Comparison of ENCODE assay signal across 9 cellular contexts in the genomic region with DNA sequence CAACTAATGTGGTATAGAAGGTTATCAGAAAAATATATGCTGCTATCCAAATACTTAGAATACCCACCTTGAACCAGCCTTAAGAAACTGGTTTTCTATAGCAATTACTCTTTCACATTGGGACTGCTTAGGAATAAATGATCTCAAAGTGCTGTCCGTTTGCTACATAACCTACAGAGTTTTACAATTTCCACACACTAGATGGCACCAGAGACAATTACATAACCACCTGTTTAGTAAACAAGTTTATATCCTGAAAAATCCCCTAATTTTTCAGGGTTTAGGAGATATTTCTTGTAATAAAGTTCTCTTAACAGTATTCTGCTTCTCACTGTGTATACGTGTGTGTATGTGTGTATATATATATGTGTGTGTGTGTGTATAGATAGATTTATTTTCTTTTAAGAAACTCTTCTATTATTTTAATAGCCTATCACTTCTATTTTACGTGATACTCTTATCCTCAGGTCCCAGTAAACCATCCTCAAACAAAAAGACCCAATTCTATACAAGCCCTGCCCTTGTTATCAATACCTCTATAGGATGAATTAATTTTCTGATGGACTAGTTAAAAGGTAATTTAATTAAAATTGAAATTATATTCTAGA. TPM values are rescaled to one million over a fixed set of nuclear protein-coding genes. Genes with fewer than 3 reads are reported as not detected.
A peak's percentile ranks its signal among the peaks of the same experiment; 100 is the strongest.
DNase-seq lines count a peak whose midpoint lies in the region; ATAC-seq, FAIRE-seq and TF ChIP-seq lines count a peak whose summit lies in the region.
"Had no signal": no experiment of that assay in that cellular context is flagged by ENCODE, and none has a peak within 500 bp of the region (broad histone marks: within the 10 kb centered on the region; RNA-seq: fewer than 3 reads in every experiment).

No MANE protein-coding gene starts in this region.

- no peak overlapping the region for H2BK12ac ChIP-seq in H1 (ENCODE audit: low read depth, low read length)

- no peak overlapping the region for H4K8ac ChIP-seq in H1 (ENCODE audit: extremely low read depth, insufficient read depth, low read length)

- no peaks in the 10 kb centered on the region for H3K27me3 ChIP-seq in H1 (replicated peaks in 1 of 4; ENCODE audit: control insufficient read depth in 3 of 4, extremely low read depth in 1 of 4, insufficient read depth in 3 of 4, low read length in 3 of 4)

- H2BK15ac ChIP-seq in H1 (ENCODE audit: low read length), result no peak overlapping the region

- POLR2A ChIA-PET in H1 (lab: Charles Lee; ENCODE audit: partially characterized antibody), result no interaction called here

- H2BK120ac ChIP-seq in H1 (replicated peaks; ENCODE audit: low read depth, low read length), result no peak overlapping the region

- no peaks in the 10 kb centered on the region for H3K36me3 ChIP-seq in H1 (ENCODE audit: control insufficient read depth in 2 of 4, insufficient read depth in 4 of 4, low read length in 3 of 4)

- H4K5ac ChIP-seq in H1 (ENCODE audit: insufficient read length, low read depth, low read length), result no peak overlapping the region

- no peaks in the 10 kb centered on the region for H3K79me2 ChIP-seq in H1 (ENCODE audit: control insufficient read depth in 1 of 2, insufficient read depth in 2 of 2, low read length in 2 of 2)

- no peak overlapping the region for H3K56ac ChIP-seq in H1 (replicated peaks; ENCODE audit: insufficient read length, low read depth, low read length)

- H3K14ac ChIP-seq in H1 (ENCODE audit: insufficient read length), result no peak overlapping the region

- peak; percentile 68 for FAIRE-seq in H1 (lab: Jason Lieb, UNC)
- FAIRE-seq: frontal cortex had no signal

- no peak overlapping the region for H3K27ac ChIP-seq in C4-2B
- H3K27ac ChIP-seq in H1 (ENCODE audit: low read depth, low read length), result no peak overlapping the region

- no peak overlapping the region for H3K18ac ChIP-seq in H1 (ENCODE audit: extremely low read depth, low read length)

- no peaks in the 10 kb centered on the region for H3K23me2 ChIP-seq in H1 (ENCODE audit: low read depth, low read length)

- H3K4me2 ChIP-seq in H1 (ENCODE audit: insufficient read depth in 1 of 2, low read depth in 2 of 2, low read length in 2 of 2), result no peak overlapping the region

- ATAC-seq in GM21423 (IDR thresholded peaks at IDR 0.05; ENCODE audit: unreplicated experiment) (peak; percentile 63), sciatic nerve (peak; percentile 39), GM18498 (IDR thresholded peaks at IDR 0.05; ENCODE audit: unreplicated experiment) (no peak)
- no peak for ATAC-seq in activated CD4-positive, CD25-positive, alpha-beta regulatory T cell treated with anti-CD3 and anti-CD28 coated beads, Interleukin-2, amount 50 U/mL, for 24 hours

- H2AFZ ChIP-seq in H1 (ENCODE audit: low read length), result no peak overlapping the region

- no peaks in the 10 kb centered on the region for H4K20me1 ChIP-seq in H1 (replicated peaks in 1 of 2; ENCODE audit: control insufficient read depth in 1 of 2, insufficient read depth in 2 of 2, low read length in 2 of 2)

- TF ChIP-seq POLR2A in H1 (IDR thresholded peaks at IDR 0.05; ENCODE audit: control extremely low read depth in 1 of 2, low read depth in 2 of 2, low read length in 2 of 2), result no peak

- no peak overlapping the region for H3K4ac ChIP-seq in H1 (replicated peaks; ENCODE audit: insufficient read length, low read depth, low read length)

- no peak for TF ChIP-seq EP300 in H1 (IDR thresholded peaks at IDR 0.05; ENCODE audit: borderline replicate concordance in 1 of 2, low read depth in 2 of 2, low read length in 2 of 2)

- no peaks in the 10 kb centered on the region for H3K79me1 ChIP-seq in H1 (ENCODE audit: low read depth, low read length)

- H2BK20ac ChIP-seq in H1 (ENCODE audit: low read length), result no peak overlapping the region

- H3K9ac ChIP-seq in H1 (replicated peaks in 1 of 4; ENCODE audit: extremely low read depth in 1 of 4, low read depth in 3 of 4, low read length in 3 of 4), result no peak overlapping the region

- no peak overlapping the region for H2AK5ac ChIP-seq in H1 (ENCODE audit: low read depth, low read length)

- intact Hi-C loops in sciatic nerve (cut with DNase I), result loop anchor here (10.0 kb wide), 1 partner anchor 842 kb away; no protein-coding TSS in a partner anchor

- H3K9me3 ChIP-seq in H1 (ENCODE audit: insufficient read depth in 2 of 2, low read depth in 1 of 2, low read length in 1 of 2), result 0 out of 4 replicates have a peak, but pooled peaks cover 0 to 3% of the 10 kb centered on the region in 2 experiments

- TF ChIP-seq RAD21 in H1 (IDR thresholded peaks at IDR 0.05 in 1 of 2, conservative IDR thresholded peaks at IDR 0.05 in 1 of 2; ENCODE audit: low read depth in 2 of 2, low read length in 2 of 2), result peak; percentile 83 to 85

- no peak overlapping the region for H3K23ac ChIP-seq in H1 (ENCODE audit: insufficient read length)

- peak; percentile 65 for TF ChIP-seq CTCF in C4-2B (conservative IDR thresholded peaks at IDR 0.05)
- peak in 2 of 3 experiments; percentile 40 to 44; a peak in 2 of 4 replicates for TF ChIP-seq CTCF in H1 (IDR thresholded peaks at IDR 0.05; ENCODE audit: control extremely low read depth in 1 of 3, insufficient read depth in 1 of 3, low read depth in 1 of 3, low read length in 3 of 3)

- 13% methylated on average over 3 of the region's 3 CpGs; no CpG with 5 or more reads in 1 of the 2 experiments for WGBS in H1 (ENCODE audit: extremely low coverage in 1 of 2, insufficient coverage in 1 of 2, insufficient read length in 1 of 2, insufficient replicate concordance in 2 of 2, low coverage in 1 of 2, low lambda C conversion rate in 2 of 2, missing lambda C conversion rate in 1 of 2), 2 experiments

- no peak overlapping the region for H2BK5ac ChIP-seq in H1 (ENCODE audit: low read depth, low read length)

- no peak overlapping the region for H4K91ac ChIP-seq in H1 (replicated peaks; ENCODE audit: insufficient read length, low read length)

- DNase-seq in NCI-H345 (lab: John Stamatoyannopoulos, UW) (peak; percentile 28), H1 (ENCODE audit: low read depth in 1 of 2, low spot score in 2 of 2) (no peak), sciatic nerve (ENCODE audit: low spot score) (no peak), activated gamma-delta T cell (lab: John Stamatoyannopoulos, UW) (no peak)

- CTCF ChIA-PET in H1 (lab: Charles Lee; ENCODE audit: partially characterized antibody), result interaction anchor here (0.7 kb wide), 1 partner anchor 1307 kb away, joined by 3 read pairs; no protein-coding TSS in a partner anchor

- peaks cover 0 to 3% (median 0%) of the 10 kb centered on the region in 4 experiments; a peak in 1 of 7 replicates for H3K4me1 ChIP-seq in H1 (replicated peaks in 1 of 4; ENCODE audit: control insufficient read depth in 3 of 4, insufficient read depth in 4 of 4, low read length in 3 of 4)

- no peak overlapping the region for H3K4me3 ChIP-seq in H1 (ENCODE audit: extremely low read depth in 1 of 4, insufficient read depth in 2 of 4, low read depth in 3 of 4, low read length in 4 of 4)

RNA-seq across cellular contexts. Expression of a gene that starts 6.7 kb away (rescaled TPM):
- total RNA-seq in H1 (2021; fragmentation: NEBNext Ultra II Directional; extraction: Animal tissue kit (Norgen Biotek cat#: 25700)), result not detected in 2 replicates
- not detected in 2 replicates for polyA plus RNA-seq in H1 (2011; rRNA removed)
- polyA plus RNA-seq in H1 (2011; cell fraction: cytosol; rRNA removed), result not detected
- polyA plus RNA-seq in H1 (2011; cell fraction: nucleus; rRNA removed), result not detected
- not detected in 4 replicates for polyA plus RNA-seq in H1 (2012, experiment 1 of 2)
- not detected for polyA plus RNA-seq in H1 (2012, experiment 2 of 2)
- polyA plus RNA-seq in H1 (2013, experiment 1 of 2), result not detected
- not detected for polyA plus RNA-seq in H1 (2013, experiment 2 of 2)
- not detected in 2 replicates for polyA minus RNA-seq in H1 (2011; rRNA and poly(A)+ RNA removed)
- not detected for polyA minus RNA-seq in H1 (2011; cell fraction: cytosol; rRNA and poly(A)+ RNA removed)
- not detected for polyA minus RNA-seq in H1 (2011; cell fraction: nucleus; rRNA and poly(A)+ RNA removed)
- not detected for total RNA-seq in sciatic nerve
- total RNA-seq: frontal cortex had no signal

RNA-seq across cellular contexts. Expression of a gene that starts 26.9 kb away (rescaled TPM):
- total RNA-seq in H1 (2021; fragmentation: NEBNext Ultra II Directional; extraction: Animal tissue kit (Norgen Biotek cat#: 25700)), result not detected in 2 replicates
- not detected in 2 replicates for polyA plus RNA-seq in H1 (2011; rRNA removed)
- 0.03 TPM for polyA plus RNA-seq in H1 (2011; cell fraction: cytosol; rRNA removed)
- not detected for polyA plus RNA-seq in H1 (2011; cell fraction: nucleus; rRNA removed)
- not detected in 4 replicates for polyA plus RNA-seq in H1 (2012, experiment 1 of 2)
- polyA plus RNA-seq in H1 (2012, experiment 2 of 2), result not detected
- 0.12 TPM for polyA plus RNA-seq in H1 (2013, experiment 1 of 2)
- polyA plus RNA-seq in H1 (2013, experiment 2 of 2), result 0.04 TPM
- 0.24 TPM in 1 of 2 replicates, not detected in the other for polyA minus RNA-seq in H1 (2011; rRNA and poly(A)+ RNA removed)
- polyA minus RNA-seq in H1 (2011; cell fraction: cytosol; rRNA and poly(A)+ RNA removed), result not detected
- not detected for polyA minus RNA-seq in H1 (2011; cell fraction: nucleus; rRNA and poly(A)+ RNA removed)
- total RNA-seq in sciatic nerve, result not detected
- total RNA-seq: frontal cortex had no signal

RNA-seq across cellular contexts. Expression of a gene that starts 28.5 kb away (rescaled TPM):
- not detected in 2 replicates for total RNA-seq in H1 (2021; fragmentation: NEBNext Ultra II Directional; extraction: Animal tissue kit (Norgen Biotek cat#: 25700))
- not detected in 2 replicates for polyA plus RNA-seq in H1 (2011; rRNA removed)
- not detected for polyA plus RNA-seq in H1 (2011; cell fraction: cytosol; rRNA removed)
- polyA plus RNA-seq in H1 (2011; cell fraction: nucleus; rRNA removed), result not detected
- not detected in 4 replicates for polyA plus RNA-seq in H1 (2012, experiment 1 of 2)
- polyA plus RNA-seq in H1 (2012, experiment 2 of 2), result not detected
- polyA plus RNA-seq in H1 (2013, experiment 1 of 2), result not detected
- not detected for polyA plus RNA-seq in H1 (2013, experiment 2 of 2)
- polyA minus RNA-seq in H1 (2011; rRNA and poly(A)+ RNA removed), result not detected in 2 replicates
- polyA minus RNA-seq in H1 (2011; cell fraction: cytosol; rRNA and poly(A)+ RNA removed), result not detected
- polyA minus RNA-seq in H1 (2011; cell fraction: nucleus; rRNA and poly(A)+ RNA removed), result not detected
- total RNA-seq in sciatic nerve, result not detected
- total RNA-seq: frontal cortex had no signal

RNA-seq across cellular contexts. Expression of a gene that starts 51.5 kb away (rescaled TPM):
- not detected in 2 replicates for total RNA-seq in H1 (2021; fragmentation: NEBNext Ultra II Directional; extraction: Animal tissue kit (Norgen Biotek cat#: 25700))
- polyA plus RNA-seq in H1 (2011; rRNA removed), result not detected in 2 replicates
- polyA plus RNA-seq in H1 (2011; cell fraction: cytosol; rRNA removed), result not detected
- not detected for polyA plus RNA-seq in H1 (2011; cell fraction: nucleus; rRNA removed)
- not detected in 4 replicates for polyA plus RNA-seq in H1 (2012, experiment 1 of 2)
- polyA plus RNA-seq in H1 (2012, experiment 2 of 2), result not detected
- polyA plus RNA-seq in H1 (2013, experiment 1 of 2), result not detected
- polyA plus RNA-seq in H1 (2013, experiment 2 of 2), result not detected
- not detected in 2 replicates for polyA minus RNA-seq in H1 (2011; rRNA and poly(A)+ RNA removed)
- not detected for polyA minus RNA-seq in H1 (2011; cell fraction: cytosol; rRNA and poly(A)+ RNA removed)
- polyA minus RNA-seq in H1 (2011; cell fraction: nucleus; rRNA and poly(A)+ RNA removed), result not detected
- total RNA-seq in sciatic nerve, result not detected
- total RNA-seq: frontal cortex had no signal

RNA-seq across cellular contexts. Expression of a gene that starts 59.8 kb away (rescaled TPM):
- total RNA-seq in H1 (2021; fragmentation: NEBNext Ultra II Directional; extraction: Animal tissue kit (Norgen Biotek cat#: 25700)), result not detected in 2 replicates
- polyA plus RNA-seq in H1 (2011; rRNA removed), result not detected in 2 replicates
- not detected for polyA plus RNA-seq in H1 (2011; cell fraction: cytosol; rRNA removed)
- polyA plus RNA-seq in H1 (2011; cell fraction: nucleus; rRNA removed), result not detected
- polyA plus RNA-seq in H1 (2012, experiment 1 of 2), result not detected in 4 replicates
- not detected for polyA plus RNA-seq in H1 (2012, experiment 2 of 2)
- polyA plus RNA-seq in H1 (2013, experiment 1 of 2), result not detected
- polyA plus RNA-seq in H1 (2013, experiment 2 of 2), result not detected
- not detected in 2 replicates for polyA minus RNA-seq in H1 (2011; rRNA and poly(A)+ RNA removed)
- polyA minus RNA-seq in H1 (2011; cell fraction: cytosol; rRNA and poly(A)+ RNA removed), result not detected
- not detected for polyA minus RNA-seq in H1 (2011; cell fraction: nucleus; rRNA and poly(A)+ RNA removed)
- not detected for total RNA-seq in sciatic nerve
- total RNA-seq: frontal cortex had no signal

Comparison
In these comparisons a context has a peak if more than half of its experiments do, and no peak if none do; other contexts are left out.
1. ATAC-seq: peak in GM21423 (single experiment) and sciatic nerve (single experiment); none in GM18498 (single experiment) and activated CD4-positive, CD25-positive, alpha-beta regulatory T cell treated with anti-CD3 and anti-CD28 coated beads, Interleukin-2, amount 50 U/mL, for 24 hours (0 of 2).